9 cellular contexts compared by ENCODE assay signal in genomic region chr2:218959761-218960195, GRCh38. TPM values are rescaled to one million over a fixed set of nuclear protein-coding genes. Genes with fewer than 3 reads are reported as not detected.
DNase-seq lines count a peak whose midpoint lies in the region; ATAC-seq, FAIRE-seq and TF ChIP-seq lines count a peak whose summit lies in the region.
"Had no signal": no experiment of that assay in that cellular context is flagged by ENCODE, and none has a peak within 500 bp of the region (broad histone marks: within the 10 kb centered on the region; RNA-seq: fewer than 3 reads in every experiment).

No MANE protein-coding gene starts in this region.

- FAIRE-seq in H1 (lab: Jason Lieb, UNC) (no peak), frontal cortex (lab: Jason Lieb, UNC) (no peak)

- no peak overlapping the region for H2BK5ac ChIP-seq in H1 (ENCODE audit: low read depth, low read length)

- POLR2A ChIA-PET in H1 (lab: Charles Lee; ENCODE audit: partially characterized antibody), result interaction anchor here (1.3 to 1.4 kb wide), 3 partner anchors 9 to 31 kb away, joined by 4 read pairs; no protein-coding TSS in a partner anchor

- H3K36me3 ChIP-seq in KMS-11 (ENCODE audit: insufficient read depth) (no peaks in the 10 kb centered on the region), H1 (ENCODE audit: control insufficient read depth in 2 of 4, insufficient read depth in 4 of 4, low read length in 3 of 4) (peaks cover 0 to 15% (median 0%) of the 10 kb centered on the region in 4 experiments; a peak in 1 of 8 replicates), rectal smooth muscle tissue (ENCODE audit: control insufficient read depth, insufficient read depth, low read length) (no peaks in the 10 kb centered on the region)

- no peak overlapping the region for H2AK5ac ChIP-seq in H1 (ENCODE audit: low read depth, low read length)

- H3K56ac ChIP-seq in H1 (replicated peaks; ENCODE audit: insufficient read length, low read depth, low read length), result no peak overlapping the region

- H3K9ac ChIP-seq in KMS-11 (no peak overlapping the region), H1 (replicated peaks in 1 of 4; ENCODE audit: extremely low read depth in 1 of 4, low read depth in 3 of 4, low read length in 3 of 4) (no peak overlapping the region), rectal smooth muscle tissue (ENCODE audit: low read length) (no peak overlapping the region)

- H3K18ac ChIP-seq in H1 (ENCODE audit: extremely low read depth, low read length), result no peak overlapping the region

- H2BK12ac ChIP-seq in H1 (ENCODE audit: low read depth, low read length), result no peak overlapping the region

- no peak overlapping the region for H4K5ac ChIP-seq in H1 (ENCODE audit: insufficient read length, low read depth, low read length)

- H4K20me1 ChIP-seq in KMS-11 (ENCODE audit: insufficient read depth) (no peaks in the 10 kb centered on the region), H1 (replicated peaks in 1 of 2; ENCODE audit: control insufficient read depth in 1 of 2, insufficient read depth in 2 of 2, low read length in 2 of 2) (peaks cover 2 to 12% of the 10 kb centered on the region in 2 experiments)

- no peak for DNase-seq in H1 (ENCODE audit: low read depth in 1 of 2, low spot score in 2 of 2)
- DNase-seq in frontal cortex (ENCODE audit: low spot score in 2 of 2), result no peak
- DNase-seq in NCI-H510A (lab: John Stamatoyannopoulos, UW), result no peak

- H3K4ac ChIP-seq in H1 (replicated peaks; ENCODE audit: insufficient read length, low read depth, low read length), result no peak overlapping the region

- H2AFZ ChIP-seq in KMS-11 (ENCODE audit: low read depth) (peak overlapping the region; percentile 71; the same call in 1 of the 2 replicates), H1 (ENCODE audit: low read length) (no peak overlapping the region)

- no peak overlapping the region for H3K27ac ChIP-seq in KMS-11
- no peak overlapping the region for H3K27ac ChIP-seq in H1 (ENCODE audit: low read depth, low read length)
- no peak overlapping the region for H3K27ac ChIP-seq in rectal smooth muscle tissue (ENCODE audit: low read depth, low read length)

- TF ChIP-seq POLR2A in H1 (IDR thresholded peaks at IDR 0.05; ENCODE audit: control extremely low read depth in 1 of 2, low read depth in 2 of 2, low read length in 2 of 2), result no peak

- H3K23me2 ChIP-seq in H1 (ENCODE audit: low read depth, low read length), result peaks cover 12% of the 10 kb centered on the region

- CTCF ChIA-PET in H1 (lab: Charles Lee; ENCODE audit: partially characterized antibody), result interaction anchor here (0.6 to 6.8 kb wide), 7 partner anchors 24 to 198 kb away, joined by 3 to 50 read pairs (median 3); no protein-coding TSS in a partner anchor

- peak overlapping the region; percentile 31 for H3K4me3 ChIP-seq in GM12875 (ENCODE audit: low read depth, low read length)
- peak overlapping the region; percentile 44 for H3K4me3 ChIP-seq in KMS-11 (IDR thresholded peaks at IDR 0.05; ENCODE audit: insufficient read depth, low read depth, low read length)
- peak overlapping the region; percentile 34 to 74 (median 64) for H3K4me3 ChIP-seq in H1 (ENCODE audit: extremely low read depth in 1 of 4, insufficient read depth in 2 of 4, low read depth in 3 of 4, low read length in 4 of 4)
- H3K4me3 ChIP-seq in rectal smooth muscle tissue (ENCODE audit: low read length), result peak overlapping the region; percentile 20

- no peak overlapping the region for H4K91ac ChIP-seq in H1 (replicated peaks; ENCODE audit: insufficient read length, low read length)

- peak overlapping the region; percentile 54 for H3K4me2 ChIP-seq in KMS-11
- peak overlapping the region; percentile 84 to 95 for H3K4me2 ChIP-seq in H1 (ENCODE audit: insufficient read depth in 1 of 2, low read depth in 2 of 2, low read length in 2 of 2)

- no peak for TF ChIP-seq RAD21 in H1 (IDR thresholded peaks at IDR 0.05 in 1 of 2, conservative IDR thresholded peaks at IDR 0.05 in 1 of 2; ENCODE audit: low read depth in 2 of 2, low read length in 2 of 2)

- no peak overlapping the region for H3K23ac ChIP-seq in H1 (ENCODE audit: insufficient read length)

- ATAC-seq in HG02571 (IDR thresholded peaks at IDR 0.05; ENCODE audit: unreplicated experiment) (no peak), GM21529 (IDR thresholded peaks at IDR 0.05; ENCODE audit: unreplicated experiment) (no peak)

- H2BK120ac ChIP-seq in H1 (replicated peaks; ENCODE audit: low read depth, low read length), result no peak overlapping the region

- H3K79me2 ChIP-seq in KMS-11 (ENCODE audit: insufficient read depth, low read depth) (no peaks in the 10 kb centered on the region), H1 (ENCODE audit: control insufficient read depth in 1 of 2, insufficient read depth in 2 of 2, low read length in 2 of 2) (no peaks in the 10 kb centered on the region)

- TF ChIP-seq CTCF in GM12875 (IDR thresholded peaks at IDR 0.05; ENCODE audit: borderline replicate concordance, insufficient read depth, low read depth, low read length), result no peak
- no peak for TF ChIP-seq CTCF in KMS-11 (conservative IDR thresholded peaks at IDR 0.05; ENCODE audit: low read depth, low read length)
- no peak for TF ChIP-seq CTCF in H1 (IDR thresholded peaks at IDR 0.05; ENCODE audit: control extremely low read depth in 1 of 3, insufficient read depth in 1 of 3, low read depth in 1 of 3, low read length in 3 of 3)

- no peak overlapping the region for H2BK20ac ChIP-seq in H1 (ENCODE audit: low read length)

- H3K9me3 ChIP-seq in H1 (ENCODE audit: insufficient read depth in 2 of 2, low read depth in 1 of 2, low read length in 1 of 2), result peaks cover 0 to 2% of the 10 kb centered on the region in 2 experiments; a peak in 1 of 4 replicates

- no peak overlapping the region for H4K8ac ChIP-seq in H1 (ENCODE audit: extremely low read depth, insufficient read depth, low read length)

- H3K27me3 ChIP-seq in KMS-11 (ENCODE audit: insufficient read depth, low read depth) (peaks cover 26% of the 10 kb centered on the region; the same call in 1 of the 2 replicates), H1 (replicated peaks in 1 of 4; ENCODE audit: control insufficient read depth in 3 of 4, extremely low read depth in 1 of 4, insufficient read depth in 3 of 4, low read length in 3 of 4) (peaks cover 31 to 66% (median 52%) of the 10 kb centered on the region in 4 experiments), rectal smooth muscle tissue (ENCODE audit: control insufficient read depth, insufficient read depth, low read length) (peaks cover 51% of the 10 kb centered on the region)

- whole genome bisulfite sequencing in H1 (ENCODE audit: extremely low coverage in 1 of 2, insufficient coverage in 1 of 2, insufficient read length in 1 of 2, insufficient replicate concordance in 2 of 2, low coverage in 1 of 2, low lambda C conversion rate in 2 of 2, missing lambda C conversion rate in 1 of 2), 2 experiments, result 3% methylated on average over 37 of the region's 50 CpGs; no CpG with 5 or more reads in 1 of the 2 experiments

- no peak overlapping the region for H2BK15ac ChIP-seq in H1 (ENCODE audit: low read length)

- no peak overlapping the region for H3K14ac ChIP-seq in H1 (ENCODE audit: insufficient read length)

- H3K4me1 ChIP-seq in KMS-11 (ENCODE audit: low read depth, poor library complexity, severe bottlenecking) (peaks cover 14% of the 10 kb centered on the region), H1 (replicated peaks in 1 of 4; ENCODE audit: control insufficient read depth in 3 of 4, insufficient read depth in 4 of 4, low read length in 3 of 4) (peaks cover 14 to 33% (median 20%) of the 10 kb centered on the region in 4 experiments), rectal smooth muscle tissue (ENCODE audit: control insufficient read depth, insufficient read depth, low read length) (no peaks in the 10 kb centered on the region)

- TF ChIP-seq EP300 in H1 (IDR thresholded peaks at IDR 0.05; ENCODE audit: borderline replicate concordance in 1 of 2, low read depth in 2 of 2, low read length in 2 of 2), result no peak

- H3K79me1 ChIP-seq in H1 (ENCODE audit: low read depth, low read length), result no peaks in the 10 kb centered on the region

TF ChIP-seq in H1, 55 proteins besides CTCF, POLR2A, EP300 and RAD21:
- TF ChIP-seq MAX (IDR thresholded peaks at IDR 0.05) (0 out of 2 replicates have a peak, but pooled peaks have one; percentile 4), FOSL1 (IDR thresholded peaks at IDR 0.05; ENCODE audit: insufficient read depth, low read depth, low read length) (no peak), SP4 (IDR thresholded peaks at IDR 0.05; ENCODE audit: low read length) (0 out of 2 replicates have a peak, but pooled peaks have one; percentile 3)

RNA-seq across cellular contexts. Expression of gene CDK5R2, which starts 0.3 kb away (rescaled TPM):
- not detected in 2 replicates for total RNA-seq in H1 (2021; fragmentation: NEBNext Ultra II Directional; extraction: Animal tissue kit (Norgen Biotek cat#: 25700))
- polyA plus RNA-seq in H1 (2011; rRNA removed), result 0.14 TPM in 2 replicates
- 0.09 TPM for polyA plus RNA-seq in H1 (2011; cell fraction: cytosol; rRNA removed)
- polyA plus RNA-seq in H1 (2011; cell fraction: nucleus; rRNA removed), result not detected
- polyA plus RNA-seq in H1 (2012, experiment 1 of 2), result 0.08 to 0.33 TPM (median 0.14 TPM) in 3 of 4 replicates, not detected in the other
- polyA plus RNA-seq in H1 (2012, experiment 2 of 2), result not detected
- polyA plus RNA-seq in H1 (2013, experiment 1 of 2), result 0.10 TPM
- 0.13 TPM for polyA plus RNA-seq in H1 (2013, experiment 2 of 2)
- 0.06 TPM in 1 of 2 replicates, not detected in the other for polyA minus RNA-seq in H1 (2011; rRNA and poly(A)+ RNA removed)
- not detected for polyA minus RNA-seq in H1 (2011; cell fraction: cytosol; rRNA and poly(A)+ RNA removed)
- not detected for polyA minus RNA-seq in H1 (2011; cell fraction: nucleus; rRNA and poly(A)+ RNA removed)
- total RNA-seq in frontal cortex, result 5.3 TPM
- total RNA-seq: activated T-cell treated with anti-CD3 and anti-CD28 coated beads, Interleukin-2, amount 50 U/mL, for 4 hours had no signal

RNA-seq across cellular contexts. Expression of gene FEV, which starts 25.2 kb away (rescaled TPM):
- total RNA-seq in H1 (2021; fragmentation: NEBNext Ultra II Directional; extraction: Animal tissue kit (Norgen Biotek cat#: 25700)), result not detected in 2 replicates
- polyA plus RNA-seq in H1 (2011; rRNA removed), result not detected in 2 replicates
- not detected for polyA plus RNA-seq in H1 (2011; cell fraction: cytosol; rRNA removed)
- polyA plus RNA-seq in H1 (2011; cell fraction: nucleus; rRNA removed), result not detected
- not detected in 4 replicates for polyA plus RNA-seq in H1 (2012, experiment 1 of 2)
- polyA plus RNA-seq in H1 (2012, experiment 2 of 2), result not detected
- not detected for polyA plus RNA-seq in H1 (2013, experiment 1 of 2)
- polyA plus RNA-seq in H1 (2013, experiment 2 of 2), result not detected
- not detected in 2 replicates for polyA minus RNA-seq in H1 (2011; rRNA and poly(A)+ RNA removed)
- polyA minus RNA-seq in H1 (2011; cell fraction: cytosol; rRNA and poly(A)+ RNA removed), result not detected
- polyA minus RNA-seq in H1 (2011; cell fraction: nucleus; rRNA and poly(A)+ RNA removed), result not detected
- not detected for total RNA-seq in frontal cortex
- total RNA-seq: activated T-cell treated with anti-CD3 and anti-CD28 coated beads, Interleukin-2, amount 50 U/mL, for 4 hours had no signal

RNA-seq across cellular contexts. Expression of gene CRYBA2, which starts 33.4 kb away (rescaled TPM):
- not detected in 2 replicates for total RNA-seq in H1 (2021; fragmentation: NEBNext Ultra II Directional; extraction: Animal tissue kit (Norgen Biotek cat#: 25700))
- not detected in 2 replicates for polyA plus RNA-seq in H1 (2011; rRNA removed)
- polyA plus RNA-seq in H1 (2011; cell fraction: cytosol; rRNA removed), result not detected
- not detected for polyA plus RNA-seq in H1 (2011; cell fraction: nucleus; rRNA removed)
- not detected in 4 replicates for polyA plus RNA-seq in H1 (2012, experiment 1 of 2)
- polyA plus RNA-seq in H1 (2012, experiment 2 of 2), result not detected
- polyA plus RNA-seq in H1 (2013, experiment 1 of 2), result not detected
- polyA plus RNA-seq in H1 (2013, experiment 2 of 2), result not detected
- not detected in 2 replicates for polyA minus RNA-seq in H1 (2011; rRNA and poly(A)+ RNA removed)
- polyA minus RNA-seq in H1 (2011; cell fraction: cytosol; rRNA and poly(A)+ RNA removed), result not detected
- not detected for polyA minus RNA-seq in H1 (2011; cell fraction: nucleus; rRNA and poly(A)+ RNA removed)
- total RNA-seq in frontal cortex, result not detected
- total RNA-seq: activated T-cell treated with anti-CD3 and anti-CD28 coated beads, Interleukin-2, amount 50 U/mL, for 4 hours had no signal
